Comparison of ENCODE assay signal across 16 cellular contexts in genomic region chr10:43141421-43141820, GRCh38. TPM values are rescaled to one million over a fixed set of nuclear protein-coding genes. Genes with fewer than 3 reads are reported as not detected.
A peak's percentile ranks its signal among the peaks of the same experiment; 100 is the strongest.
DNase-seq lines count a peak whose midpoint lies in the region; ATAC-seq and TF ChIP-seq lines count a peak whose summit lies in the region.
"Had no signal": no experiment of that assay in that cellular context is flagged by ENCODE, and none has a peak within 500 bp of the region (broad histone marks: within the 10 kb centered on the region; RNA-seq: fewer than 3 reads in every experiment).

No MANE protein-coding gene starts in this region.

- peaks cover 3% of the 10 kb centered on the region for H3K79me1 ChIP-seq in mesenchymal stem cell (replicated peaks; ENCODE audit: low read length, poor library complexity, severe bottlenecking)

- H2BK15ac ChIP-seq in mesenchymal stem cell (ENCODE audit: low read depth, poor library complexity, severe bottlenecking), result no peak overlapping the region

- H3K4me1 ChIP-seq in mesenchymal stem cell (ENCODE audit: control insufficient read depth, insufficient read depth, low read depth, low read length) (peaks cover 12% of the 10 kb centered on the region), gastroesophageal sphincter (peaks cover 0 to 58% (median 12%) of the 10 kb centered on the region in 3 donors)

- no peak overlapping the region for H4K91ac ChIP-seq in mesenchymal stem cell (ENCODE audit: low read length)

- H3K14ac ChIP-seq in mesenchymal stem cell (ENCODE audit: low read length in 2 of 2), result no peak overlapping the region

- peak overlapping the region in 1 of 2 experiments; percentile 79 for H2BK12ac ChIP-seq in mesenchymal stem cell (ENCODE audit: low read length in 2 of 2)

- DNase-seq in stimulated activated naive CD8-positive, alpha-beta T cell treated with anti-CD3 and anti-CD28 coated beads, Interleukin-15, Interleukin-2, amounts not matched to agents 100 U/mL and 50 U/mL, for 24 hours, result no peak
- DNase-seq in RPMI8226, result peak; percentile 47
- DNase-seq in mesenchymal stem cell, result no peak
- no peak for DNase-seq in DMS153 (lab: John Stamatoyannopoulos, UW)
- DNase-seq in dermis blood vessel endothelial cell, result no peak
- DNase-seq: caudate nucleus; foreskin fibroblast; MV-4-11; nephron progenitor cell; stimulated activated CD4-positive, alpha-beta T cell treated with anti-CD3 and anti-CD28 coated beads, Interleukin-2, amount 100 ng/mL, for 48 hours; stimulated activated CD8-positive, alpha-beta memory T cell treated with anti-CD3 and anti-CD28 coated beads, Interleukin-4, amount 100 ng/mL, for 48 hours; transverse colon had no signal

- TF ChIP-seq CTCF in gastroesophageal sphincter (IDR thresholded peaks at IDR 0.05), result no peak

- H2BK5ac ChIP-seq in mesenchymal stem cell (ENCODE audit: low read depth, low read length, poor library complexity, severe bottlenecking), result no peak overlapping the region

- no peak overlapping the region for H3K27ac Mint-ChIP-seq in stimulated activated naive CD8-positive, alpha-beta T cell treated with anti-CD3 and anti-CD28 coated beads, Interleukin-15, Interleukin-2, amounts not matched to agents 100 ng/mL and 50 ng/mL, for 24 hours
- H3K27ac Mint-ChIP-seq: nephron progenitor cell had no signal

- WGBS in mesenchymal stem cell, result 97% methylated on average over 5 of the region's 5 CpGs
- WGBS in gastroesophageal sphincter (ENCODE audit: low coverage in 1 of 2), 2 donors, result 86 to 89% methylated on average over 2 of the region's 5 CpGs

- H3K4me2 ChIP-seq in mesenchymal stem cell (ENCODE audit: low read length, poor library complexity, severe bottlenecking), result no peak overlapping the region

- H4K8ac ChIP-seq in mesenchymal stem cell (ENCODE audit: low read length), result peak overlapping the region; percentile 21

- no peak for ATAC-seq in stimulated activated naive CD8-positive, alpha-beta T cell treated with anti-CD3 and anti-CD28 coated beads, Interleukin-15, Interleukin-2, amounts not matched to agents 100 U/mL and 50 U/mL, for 24 hours
- ATAC-seq in HG03139 (IDR thresholded peaks at IDR 0.05; ENCODE audit: unreplicated experiment), result no peak
- no peak for ATAC-seq in gastroesophageal sphincter

- no peak overlapping the region for H3K18ac ChIP-seq in mesenchymal stem cell (ENCODE audit: low read depth in 1 of 2, low read length in 2 of 2)

- peaks cover 10% of the 10 kb centered on the region for H3K36me3 Mint-ChIP-seq in stimulated activated naive CD8-positive, alpha-beta T cell treated with anti-CD3 and anti-CD28 coated beads, Interleukin-15, Interleukin-2, amounts not matched to agents 100 ng/mL and 50 ng/mL, for 24 hours (ENCODE audit: low read depth)

- H2AFZ ChIP-seq in mesenchymal stem cell (ENCODE audit: low read depth, low read length), result no peak overlapping the region

- H3K9me3 ChIP-seq in mesenchymal stem cell (ENCODE audit: control insufficient read depth, low read length), result no peaks in the 10 kb centered on the region
- H3K9me3 ChIP-seq in gastroesophageal sphincter, result no peaks in the 10 kb centered on the region
- H3K9me3 ChIP-seq: right atrium auricular region, transverse colon had no signal

- peaks cover 81% of the 10 kb centered on the region for H3K4me1 Mint-ChIP-seq in stimulated activated naive CD8-positive, alpha-beta T cell treated with anti-CD3 and anti-CD28 coated beads, Interleukin-15, Interleukin-2, amounts not matched to agents 100 ng/mL and 50 ng/mL, for 24 hours (ENCODE audit: low read depth)

- no peaks in the 10 kb centered on the region for H3K27me3 Mint-ChIP-seq in stimulated activated naive CD8-positive, alpha-beta T cell treated with anti-CD3 and anti-CD28 coated beads, Interleukin-15, Interleukin-2, amounts not matched to agents 100 ng/mL and 50 ng/mL, for 24 hours

- no peak overlapping the region for H3K4ac ChIP-seq in mesenchymal stem cell (ENCODE audit: low read depth in 1 of 2, low read length in 2 of 2)

- no peaks in the 10 kb centered on the region for H3K36me3 ChIP-seq in mesenchymal stem cell (ENCODE audit: control insufficient read depth in 1 of 2, insufficient read depth in 2 of 2, low read depth in 1 of 2, low read length in 2 of 2)
- H3K36me3 ChIP-seq in gastroesophageal sphincter, result no peaks in the 10 kb centered on the region
- H3K36me3 ChIP-seq: right atrium auricular region, transverse colon had no signal

- TF ChIP-seq POLR2A in gastroesophageal sphincter (IDR thresholded peaks at IDR 0.05), result no peak

- peak overlapping the region; percentile 13 for H3K4me3 Mint-ChIP-seq in stimulated activated naive CD8-positive, alpha-beta T cell treated with anti-CD3 and anti-CD28 coated beads, Interleukin-15, Interleukin-2, amounts not matched to agents 100 ng/mL and 50 ng/mL, for 24 hours
- H3K4me3 Mint-ChIP-seq: nephron progenitor cell had no signal

- no peak overlapping the region for H2BK120ac ChIP-seq in mesenchymal stem cell (ENCODE audit: low read depth, low read length)

- H3K27ac ChIP-seq in mesenchymal stem cell (ENCODE audit: low read length, poor library complexity, severe bottlenecking) (no peak overlapping the region), gastroesophageal sphincter (no peak overlapping the region)
- H3K27ac ChIP-seq: right atrium auricular region had no signal

- no peak overlapping the region for H3K23ac ChIP-seq in mesenchymal stem cell (ENCODE audit: low read length in 2 of 2)

- TF ChIP-seq EP300 in gastroesophageal sphincter (IDR thresholded peaks at IDR 0.05), result no peak

- peak overlapping the region; percentile 53 for H3K9ac ChIP-seq in mesenchymal stem cell (ENCODE audit: low read length)

- no peak overlapping the region for H2AK5ac ChIP-seq in mesenchymal stem cell (ENCODE audit: low read length, severe bottlenecking)

- H3K4me3 ChIP-seq in mesenchymal stem cell (ENCODE audit: insufficient read depth in 1 of 2, low read depth in 1 of 2, low read length in 2 of 2) (no peak overlapping the region), gastroesophageal sphincter (no peak overlapping the region)
- H3K4me3 ChIP-seq: right atrium auricular region, transverse colon had no signal

- H3K9me3 Mint-ChIP-seq in stimulated activated naive CD8-positive, alpha-beta T cell treated with anti-CD3 and anti-CD28 coated beads, Interleukin-15, Interleukin-2, amounts not matched to agents 100 ng/mL and 50 ng/mL, for 24 hours, result no peaks in the 10 kb centered on the region

- H3K27me3 ChIP-seq in mesenchymal stem cell (ENCODE audit: control insufficient read depth in 1 of 2, insufficient read depth in 1 of 2, low read length in 2 of 2) (no peaks in the 10 kb centered on the region), gastroesophageal sphincter (no peaks in the 10 kb centered on the region)
- H3K27me3 ChIP-seq: right atrium auricular region, transverse colon had no signal

RNA-seq across cellular contexts. Expression of gene CSGALNACT2, which starts 3.2 kb away (rescaled TPM):
- 35.5 TPM for polyA plus RNA-seq in mesenchymal stem cell (2013, experiment 1 of 2)
- 37.6 TPM for polyA plus RNA-seq in mesenchymal stem cell (2013, experiment 2 of 2)
- total RNA-seq in gastroesophageal sphincter (10 to 100 TPM; 28.4 to 37.4 (median 32.7) TPM), dermis blood vessel endothelial cell (10.2 and 11.7 TPM in 2 replicates)
